ENCODE assay signal across 11 cellular contexts in genomic region chr21:45632897-45633260, GRCh38. TPM values are rescaled to one million over a fixed set of nuclear protein-coding genes. Genes with fewer than 3 reads are reported as not detected.
"Had no signal": no experiment of that assay in that cellular context is flagged by ENCODE, and none has a peak within 500 bp of the region (broad histone marks: within the 10 kb centered on the region; RNA-seq: fewer than 3 reads in every experiment).

No MANE protein-coding gene starts in this region.

- H3K36me3 ChIP-seq: heart left ventricle, ovary had no signal

- DNase-seq: activated CD4-positive, alpha-beta T cell treated with anti-CD3 and anti-CD28 coated beads, Interleukin-2, amount 10 ng/mL, durations not matched to agents 24 days and 14 days; activated gamma-delta T cell; activated naive CD8-positive, alpha-beta T cell treated with anti-CD3 and anti-CD28 coated beads, Interleukin-2, amount 10 ng/mL, durations not matched to agents 7 days and 5 days; activated T-cell treated with anti-CD3 and anti-CD28 coated beads, Interleukin-2, amount 50 U/mL, for 1 hour; anterior cingulate cortex; foreskin keratinocyte; heart left ventricle; ovary; stimulated activated CD4-positive, alpha-beta T cell treated with anti-CD3 and anti-CD28 coated beads, Interleukin-4, amount 100 ng/mL, for 1 hour had no signal

- H3K9me3 ChIP-seq: heart left ventricle, ovary had no signal

- H3K27me3 ChIP-seq: heart left ventricle, ovary had no signal

- H3K4me3 ChIP-seq: heart left ventricle, ovary had no signal

- ATAC-seq: foreskin keratinocyte, heart left ventricle, WTC11 had no signal

- H3K27ac ChIP-seq: foreskin keratinocyte, heart left ventricle, ovary had no signal

- H3K4me1 ChIP-seq: foreskin keratinocyte, heart left ventricle had no signal

RNA-seq across cellular contexts. Expression of gene PCBP3, which starts 10.6 kb away (rescaled TPM):
- total RNA-seq: bronchial epithelial cell had no signal
